ENCODE assay signal across 2 cellular contexts in the genomic region with DNA sequence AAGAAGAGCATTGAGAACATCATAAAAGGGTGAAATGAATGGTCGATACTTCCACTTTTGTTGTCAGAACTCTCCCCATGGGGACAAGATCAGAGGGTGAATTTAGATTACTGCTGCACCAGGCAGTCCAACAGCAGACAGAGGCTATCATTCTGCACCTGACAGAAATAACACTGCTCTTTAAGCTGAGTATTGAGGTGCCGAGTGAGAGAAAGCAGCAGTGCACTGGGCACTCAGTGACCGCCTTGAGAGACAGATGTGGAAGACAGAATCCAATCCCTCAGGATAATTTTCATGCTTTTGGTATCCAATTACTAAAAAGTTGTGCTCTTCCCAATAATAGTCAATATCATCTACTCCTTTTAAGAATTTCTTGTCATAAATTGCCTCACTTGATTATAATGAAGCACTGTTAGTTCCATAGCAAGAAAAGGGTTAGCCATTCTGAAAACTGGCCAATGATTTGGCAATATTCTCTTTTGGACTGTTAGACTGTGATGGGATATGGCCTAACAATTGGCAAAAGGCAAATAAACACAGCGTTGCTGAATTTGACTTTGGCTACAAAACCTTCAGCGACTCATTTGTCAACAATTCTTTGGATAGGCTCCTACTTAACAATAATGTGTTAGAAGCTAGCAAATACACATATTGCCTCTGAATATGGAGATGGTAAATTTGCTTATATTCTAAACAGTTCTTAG.
TF ChIP-seq lines count a peak whose summit lies in the region.

No MANE protein-coding gene starts in this region.

TF ChIP-seq in liver, 16 proteins besides CTCF, POLR2A, EP300 and RAD21:
- TF ChIP-seq, protein P1, sequence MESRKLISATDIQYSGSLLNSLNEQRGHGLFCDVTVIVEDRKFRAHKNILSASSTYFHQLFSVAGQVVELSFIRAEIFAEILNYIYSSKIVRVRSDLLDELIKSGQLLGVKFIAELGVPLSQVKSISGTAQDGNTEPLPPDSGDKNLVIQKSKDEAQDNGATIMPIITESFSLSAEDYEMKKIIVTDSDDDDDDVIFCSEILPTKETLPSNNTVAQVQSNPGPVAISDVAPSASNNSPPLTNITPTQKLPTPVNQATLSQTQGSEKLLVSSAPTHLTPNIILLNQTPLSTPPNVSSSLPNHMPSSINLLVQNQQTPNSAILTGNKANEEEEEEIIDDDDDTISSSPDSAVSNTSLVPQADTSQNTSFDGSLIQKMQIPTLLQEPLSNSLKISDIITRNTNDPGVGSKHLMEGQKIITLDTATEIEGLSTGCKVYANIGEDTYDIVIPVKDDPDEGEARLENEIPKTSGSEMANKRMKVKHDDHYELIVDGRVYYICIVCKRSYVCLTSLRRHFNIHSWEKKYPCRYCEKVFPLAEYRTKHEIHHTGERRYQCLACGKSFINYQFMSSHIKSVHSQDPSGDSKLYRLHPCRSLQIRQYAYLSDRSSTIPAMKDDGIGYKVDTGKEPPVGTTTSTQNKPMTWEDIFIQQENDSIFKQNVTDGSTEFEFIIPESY (IDR thresholded peaks at IDR 0.05) = peak; percentile 67
- peak; percentile 55 for TF ChIP-seq YY1 (IDR thresholded peaks at IDR 0.05)
- TF ChIP-seq JUND (IDR thresholded peaks at IDR 0.05) = no peak
- TF ChIP-seq, protein P2, sequence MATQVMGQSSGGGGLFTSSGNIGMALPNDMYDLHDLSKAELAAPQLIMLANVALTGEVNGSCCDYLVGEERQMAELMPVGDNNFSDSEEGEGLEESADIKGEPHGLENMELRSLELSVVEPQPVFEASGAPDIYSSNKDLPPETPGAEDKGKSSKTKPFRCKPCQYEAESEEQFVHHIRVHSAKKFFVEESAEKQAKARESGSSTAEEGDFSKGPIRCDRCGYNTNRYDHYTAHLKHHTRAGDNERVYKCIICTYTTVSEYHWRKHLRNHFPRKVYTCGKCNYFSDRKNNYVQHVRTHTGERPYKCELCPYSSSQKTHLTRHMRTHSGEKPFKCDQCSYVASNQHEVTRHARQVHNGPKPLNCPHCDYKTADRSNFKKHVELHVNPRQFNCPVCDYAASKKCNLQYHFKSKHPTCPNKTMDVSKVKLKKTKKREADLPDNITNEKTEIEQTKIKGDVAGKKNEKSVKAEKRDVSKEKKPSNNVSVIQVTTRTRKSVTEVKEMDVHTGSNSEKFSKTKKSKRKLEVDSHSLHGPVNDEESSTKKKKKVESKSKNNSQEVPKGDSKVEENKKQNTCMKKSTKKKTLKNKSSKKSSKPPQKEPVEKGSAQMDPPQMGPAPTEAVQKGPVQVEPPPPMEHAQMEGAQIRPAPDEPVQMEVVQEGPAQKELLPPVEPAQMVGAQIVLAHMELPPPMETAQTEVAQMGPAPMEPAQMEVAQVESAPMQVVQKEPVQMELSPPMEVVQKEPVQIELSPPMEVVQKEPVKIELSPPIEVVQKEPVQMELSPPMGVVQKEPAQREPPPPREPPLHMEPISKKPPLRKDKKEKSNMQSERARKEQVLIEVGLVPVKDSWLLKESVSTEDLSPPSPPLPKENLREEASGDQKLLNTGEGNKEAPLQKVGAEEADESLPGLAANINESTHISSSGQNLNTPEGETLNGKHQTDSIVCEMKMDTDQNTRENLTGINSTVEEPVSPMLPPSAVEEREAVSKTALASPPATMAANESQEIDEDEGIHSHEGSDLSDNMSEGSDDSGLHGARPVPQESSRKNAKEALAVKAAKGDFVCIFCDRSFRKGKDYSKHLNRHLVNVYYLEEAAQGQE (IDR thresholded peaks at IDR 0.05) = peak; percentile 60
- TF ChIP-seq GABPA (IDR thresholded peaks at IDR 0.05 in 1 of 2, conservative IDR thresholded peaks at IDR 0.05 in 1 of 2) = peak in 1 of 2 donors; percentile 64
- TF ChIP-seq TAF1 (conservative IDR thresholded peaks at IDR 0.05) = no peak
- TF ChIP-seq, protein P3, sequence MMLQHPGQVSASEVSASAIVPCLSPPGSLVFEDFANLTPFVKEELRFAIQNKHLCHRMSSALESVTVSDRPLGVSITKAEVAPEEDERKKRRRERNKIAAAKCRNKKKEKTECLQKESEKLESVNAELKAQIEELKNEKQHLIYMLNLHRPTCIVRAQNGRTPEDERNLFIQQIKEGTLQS (IDR thresholded peaks at IDR 0.05) = no peak
- TF ChIP-seq HNF4A (conservative IDR thresholded peaks at IDR 0.05) = peak; percentile 92 to 96
- peak; percentile 74 for TF ChIP-seq HNF4G (IDR thresholded peaks at IDR 0.05)
- peak; percentile 17 to 71 for TF ChIP-seq RXRA (IDR thresholded peaks at IDR 0.05)
- peak; percentile 66 for TF ChIP-seq SP1 (IDR thresholded peaks at IDR 0.05)
- TF ChIP-seq FOXA1 (IDR thresholded peaks at IDR 0.05) = peak; percentile 66
- TF ChIP-seq, protein P4, sequence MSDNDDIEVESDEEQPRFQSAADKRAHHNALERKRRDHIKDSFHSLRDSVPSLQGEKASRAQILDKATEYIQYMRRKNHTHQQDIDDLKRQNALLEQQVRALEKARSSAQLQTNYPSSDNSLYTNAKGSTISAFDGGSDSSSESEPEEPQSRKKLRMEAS (IDR thresholded peaks at IDR 0.05) = no peak
- peak; percentile 84 for TF ChIP-seq FOXA2 (IDR thresholded peaks at IDR 0.05)
- no peak for TF ChIP-seq NR2F2 (IDR thresholded peaks at IDR 0.05)
- peak in 1 of 2 donors; percentile 10 for TF ChIP-seq EGR1 (IDR thresholded peaks at IDR 0.05; ENCODE audit: low read depth in 2 of 2)
TF ChIP-seq in liver: peak in this region for 11.

TF ChIP-seq in HepG2, 621 proteins besides CTCF, POLR2A, EP300 and RAD21:
- TF ChIP-seq PLRG1 (conservative IDR thresholded peaks at IDR 0.05) = no peak
- TF ChIP-seq JDP2 (CRISPR knock-in tag; IDR thresholded peaks at IDR 0.05; ENCODE audit: borderline replicate concordance) = no peak
- TF ChIP-seq, protein P5, sequence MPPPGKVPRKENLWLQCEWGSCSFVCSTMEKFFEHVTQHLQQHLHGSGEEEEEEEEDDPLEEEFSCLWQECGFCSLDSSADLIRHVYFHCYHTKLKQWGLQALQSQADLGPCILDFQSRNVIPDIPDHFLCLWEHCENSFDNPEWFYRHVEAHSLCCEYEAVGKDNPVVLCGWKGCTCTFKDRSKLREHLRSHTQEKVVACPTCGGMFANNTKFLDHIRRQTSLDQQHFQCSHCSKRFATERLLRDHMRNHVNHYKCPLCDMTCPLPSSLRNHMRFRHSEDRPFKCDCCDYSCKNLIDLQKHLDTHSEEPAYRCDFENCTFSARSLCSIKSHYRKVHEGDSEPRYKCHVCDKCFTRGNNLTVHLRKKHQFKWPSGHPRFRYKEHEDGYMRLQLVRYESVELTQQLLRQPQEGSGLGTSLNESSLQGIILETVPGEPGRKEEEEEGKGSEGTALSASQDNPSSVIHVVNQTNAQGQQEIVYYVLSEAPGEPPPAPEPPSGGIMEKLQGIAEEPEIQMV (CRISPR knock-in tag; IDR thresholded peaks at IDR 0.05; ENCODE audit: low read depth) = no peak
